1 cellular context compared by ENCODE assay signal in the genomic region with DNA sequence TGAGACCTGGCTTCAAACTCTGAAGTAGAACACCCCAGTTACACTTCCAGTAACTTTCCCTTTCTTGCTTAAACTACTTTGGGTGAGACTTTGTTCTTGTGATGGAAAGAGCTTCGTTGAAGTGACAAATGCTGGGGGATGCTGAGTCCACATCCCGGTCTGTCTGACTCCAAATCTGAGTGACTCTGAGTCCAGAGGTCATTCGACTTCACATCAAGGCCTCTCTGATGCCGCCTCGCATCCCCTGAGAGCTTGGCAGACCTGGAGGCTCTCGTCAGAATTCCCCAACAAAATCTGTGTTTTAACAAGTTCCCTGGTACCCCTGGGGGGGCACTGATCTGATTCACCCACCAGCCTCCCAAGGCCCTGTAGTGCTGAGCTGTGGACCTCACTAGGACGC.
TF ChIP-seq lines count a peak whose summit lies in the region.

No MANE protein-coding gene starts in this region.

TF ChIP-seq in GM12878, 131 proteins besides CTCF, POLR2A, EP300 and RAD21 (continued from another document):
- TF ChIP-seq ZSCAN29 (IDR thresholded peaks at IDR 0.05) (no peak), ATF7 (IDR thresholded peaks at IDR 0.05; ENCODE audit: low read depth) (no peak), GATAD2B (conservative IDR thresholded peaks at IDR 0.05; ENCODE audit: low read depth) (no peak), RCOR1 (conservative IDR thresholded peaks at IDR 0.05; ENCODE audit: low read depth, low read length) (no peak), YBX1 (IDR thresholded peaks at IDR 0.05) (no peak), NFIC (IDR thresholded peaks at IDR 0.05; ENCODE audit: low read depth, low read length) (no peak), HDAC6 (IDR thresholded peaks at IDR 0.05; ENCODE audit: unreplicated experiment) (no peak), GABPA (IDR thresholded peaks at IDR 0.05; ENCODE audit: low read depth) (no peak), TBL1XR1 (IDR thresholded peaks at IDR 0.05; ENCODE audit: low read depth, low read length) (no peak)
- TF ChIP-seq, protein P1, sequence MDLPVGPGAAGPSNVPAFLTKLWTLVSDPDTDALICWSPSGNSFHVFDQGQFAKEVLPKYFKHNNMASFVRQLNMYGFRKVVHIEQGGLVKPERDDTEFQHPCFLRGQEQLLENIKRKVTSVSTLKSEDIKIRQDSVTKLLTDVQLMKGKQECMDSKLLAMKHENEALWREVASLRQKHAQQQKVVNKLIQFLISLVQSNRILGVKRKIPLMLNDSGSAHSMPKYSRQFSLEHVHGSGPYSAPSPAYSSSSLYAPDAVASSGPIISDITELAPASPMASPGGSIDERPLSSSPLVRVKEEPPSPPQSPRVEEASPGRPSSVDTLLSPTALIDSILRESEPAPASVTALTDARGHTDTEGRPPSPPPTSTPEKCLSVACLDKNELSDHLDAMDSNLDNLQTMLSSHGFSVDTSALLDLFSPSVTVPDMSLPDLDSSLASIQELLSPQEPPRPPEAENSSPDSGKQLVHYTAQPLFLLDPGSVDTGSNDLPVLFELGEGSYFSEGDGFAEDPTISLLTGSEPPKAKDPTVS (IDR thresholded peaks at IDR 0.05; ENCODE audit: low read depth, low read length), result no peak
- TF ChIP-seq, protein P2, sequence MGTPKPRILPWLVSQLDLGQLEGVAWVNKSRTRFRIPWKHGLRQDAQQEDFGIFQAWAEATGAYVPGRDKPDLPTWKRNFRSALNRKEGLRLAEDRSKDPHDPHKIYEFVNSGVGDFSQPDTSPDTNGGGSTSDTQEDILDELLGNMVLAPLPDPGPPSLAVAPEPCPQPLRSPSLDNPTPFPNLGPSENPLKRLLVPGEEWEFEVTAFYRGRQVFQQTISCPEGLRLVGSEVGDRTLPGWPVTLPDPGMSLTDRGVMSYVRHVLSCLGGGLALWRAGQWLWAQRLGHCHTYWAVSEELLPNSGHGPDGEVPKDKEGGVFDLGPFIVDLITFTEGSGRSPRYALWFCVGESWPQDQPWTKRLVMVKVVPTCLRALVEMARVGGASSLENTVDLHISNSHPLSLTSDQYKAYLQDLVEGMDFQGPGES (IDR thresholded peaks at IDR 0.05), result no peak
- TF ChIP-seq, protein P3, sequence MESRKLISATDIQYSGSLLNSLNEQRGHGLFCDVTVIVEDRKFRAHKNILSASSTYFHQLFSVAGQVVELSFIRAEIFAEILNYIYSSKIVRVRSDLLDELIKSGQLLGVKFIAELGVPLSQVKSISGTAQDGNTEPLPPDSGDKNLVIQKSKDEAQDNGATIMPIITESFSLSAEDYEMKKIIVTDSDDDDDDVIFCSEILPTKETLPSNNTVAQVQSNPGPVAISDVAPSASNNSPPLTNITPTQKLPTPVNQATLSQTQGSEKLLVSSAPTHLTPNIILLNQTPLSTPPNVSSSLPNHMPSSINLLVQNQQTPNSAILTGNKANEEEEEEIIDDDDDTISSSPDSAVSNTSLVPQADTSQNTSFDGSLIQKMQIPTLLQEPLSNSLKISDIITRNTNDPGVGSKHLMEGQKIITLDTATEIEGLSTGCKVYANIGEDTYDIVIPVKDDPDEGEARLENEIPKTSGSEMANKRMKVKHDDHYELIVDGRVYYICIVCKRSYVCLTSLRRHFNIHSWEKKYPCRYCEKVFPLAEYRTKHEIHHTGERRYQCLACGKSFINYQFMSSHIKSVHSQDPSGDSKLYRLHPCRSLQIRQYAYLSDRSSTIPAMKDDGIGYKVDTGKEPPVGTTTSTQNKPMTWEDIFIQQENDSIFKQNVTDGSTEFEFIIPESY (IDR thresholded peaks at IDR 0.05), result no peak
- TF ChIP-seq, protein P4, sequence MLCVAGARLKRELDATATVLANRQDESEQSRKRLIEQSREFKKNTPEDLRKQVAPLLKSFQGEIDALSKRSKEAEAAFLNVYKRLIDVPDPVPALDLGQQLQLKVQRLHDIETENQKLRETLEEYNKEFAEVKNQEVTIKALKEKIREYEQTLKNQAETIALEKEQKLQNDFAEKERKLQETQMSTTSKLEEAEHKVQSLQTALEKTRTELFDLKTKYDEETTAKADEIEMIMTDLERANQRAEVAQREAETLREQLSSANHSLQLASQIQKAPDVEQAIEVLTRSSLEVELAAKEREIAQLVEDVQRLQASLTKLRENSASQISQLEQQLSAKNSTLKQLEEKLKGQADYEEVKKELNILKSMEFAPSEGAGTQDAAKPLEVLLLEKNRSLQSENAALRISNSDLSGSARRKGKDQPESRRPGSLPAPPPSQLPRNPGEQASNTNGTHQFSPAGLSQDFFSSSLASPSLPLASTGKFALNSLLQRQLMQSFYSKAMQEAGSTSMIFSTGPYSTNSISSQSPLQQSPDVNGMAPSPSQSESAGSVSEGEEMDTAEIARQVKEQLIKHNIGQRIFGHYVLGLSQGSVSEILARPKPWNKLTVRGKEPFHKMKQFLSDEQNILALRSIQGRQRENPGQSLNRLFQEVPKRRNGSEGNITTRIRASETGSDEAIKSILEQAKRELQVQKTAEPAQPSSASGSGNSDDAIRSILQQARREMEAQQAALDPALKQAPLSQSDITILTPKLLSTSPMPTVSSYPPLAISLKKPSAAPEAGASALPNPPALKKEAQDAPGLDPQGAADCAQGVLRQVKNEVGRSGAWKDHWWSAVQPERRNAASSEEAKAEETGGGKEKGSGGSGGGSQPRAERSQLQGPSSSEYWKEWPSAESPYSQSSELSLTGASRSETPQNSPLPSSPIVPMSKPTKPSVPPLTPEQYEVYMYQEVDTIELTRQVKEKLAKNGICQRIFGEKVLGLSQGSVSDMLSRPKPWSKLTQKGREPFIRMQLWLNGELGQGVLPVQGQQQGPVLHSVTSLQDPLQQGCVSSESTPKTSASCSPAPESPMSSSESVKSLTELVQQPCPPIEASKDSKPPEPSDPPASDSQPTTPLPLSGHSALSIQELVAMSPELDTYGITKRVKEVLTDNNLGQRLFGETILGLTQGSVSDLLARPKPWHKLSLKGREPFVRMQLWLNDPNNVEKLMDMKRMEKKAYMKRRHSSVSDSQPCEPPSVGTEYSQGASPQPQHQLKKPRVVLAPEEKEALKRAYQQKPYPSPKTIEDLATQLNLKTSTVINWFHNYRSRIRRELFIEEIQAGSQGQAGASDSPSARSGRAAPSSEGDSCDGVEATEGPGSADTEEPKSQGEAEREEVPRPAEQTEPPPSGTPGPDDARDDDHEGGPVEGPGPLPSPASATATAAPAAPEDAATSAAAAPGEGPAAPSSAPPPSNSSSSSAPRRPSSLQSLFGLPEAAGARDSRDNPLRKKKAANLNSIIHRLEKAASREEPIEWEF (IDR thresholded peaks at IDR 0.05; ENCODE audit: insufficient replicate concordance, low read depth, low read length), result no peak
- TF ChIP-seq, protein P5, sequence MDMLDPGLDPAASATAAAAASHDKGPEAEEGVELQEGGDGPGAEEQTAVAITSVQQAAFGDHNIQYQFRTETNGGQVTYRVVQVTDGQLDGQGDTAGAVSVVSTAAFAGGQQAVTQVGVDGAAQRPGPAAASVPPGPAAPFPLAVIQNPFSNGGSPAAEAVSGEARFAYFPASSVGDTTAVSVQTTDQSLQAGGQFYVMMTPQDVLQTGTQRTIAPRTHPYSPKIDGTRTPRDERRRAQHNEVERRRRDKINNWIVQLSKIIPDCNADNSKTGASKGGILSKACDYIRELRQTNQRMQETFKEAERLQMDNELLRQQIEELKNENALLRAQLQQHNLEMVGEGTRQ (IDR thresholded peaks at IDR 0.05; ENCODE audit: borderline replicate concordance, low read depth, low read length), result no peak
